In genomic region chrX:105167233-105167632, GRCh38 we compare ENCODE assay signal across 28 cellular contexts. TPM values are rescaled to one million over a fixed set of nuclear protein-coding genes. Genes with fewer than 3 reads are reported as not detected.
"Had no signal": no experiment of that assay in that cellular context is flagged by ENCODE, and none has a peak within 500 bp of the region (broad histone marks: within the 10 kb centered on the region; RNA-seq: fewer than 3 reads in every experiment).

No MANE protein-coding gene starts in this region.

- DNase-seq: activated B cell treated with CpG ODN at 0.5 μM for 24 hours; activated CD4-positive, alpha-beta memory T cell treated with anti-CD3 and anti-CD28 coated beads for 36 hours; activated CD4-positive, alpha-beta T cell treated with anti-CD3 and anti-CD28 coated beads for 1 hour; activated CD4-positive, alpha-beta T cell treated with anti-CD3 and anti-CD28 coated beads, Interleukin-2, amount 10 ng/mL, durations not matched to agents 7 days and 5 days; activated CD8-positive, alpha-beta memory T cell treated with anti-CD3 and anti-CD28 coated beads for 24 hours; activated effector memory CD4-positive, alpha-beta T cell treated with anti-CD3 and anti-CD28 coated beads, Interleukin-2, amount 50 U/mL, for 16 hours; activated naive CD4-positive, alpha-beta T cell treated with Interleukin-2 at 50 U/mL for 16 hours; activated T-cell treated with anti-CD3 and anti-CD28 coated beads, Interleukin-2, amount 50 U/mL, for 4 hours; anterior cingulate cortex; cerebellar nuclear complex; MM.1S; NCI-H1105; NCI-H1436 treated with DMSO at 0.1 percent for 48 hours; NCI-H187; NCI-H2081; NCI-H446; NCI-H524; SIG-M5; T-cell; T-helper 2 cell; T1000 had no signal

- H3K4me3 Mint-ChIP-seq: activated B cell treated with CpG ODN at 0.5 μM for 24 hours; activated CD4-positive, alpha-beta memory T cell treated with anti-CD3 and anti-CD28 coated beads for 36 hours; activated CD4-positive, alpha-beta T cell treated with anti-CD3 and anti-CD28 coated beads, Interleukin-2, amount 10 ng/mL, durations not matched to agents 7 days and 5 days; activated naive CD8-positive, alpha-beta T cell; activated T-cell treated with anti-CD3 and anti-CD28 coated beads, Interleukin-2, amount 50 U/mL, for 4 hours; brain; IgD-negative memory B cell; T-cell had no signal

- H3K27ac Mint-ChIP-seq: activated B cell treated with CpG ODN at 0.5 μM for 24 hours; activated CD4-positive, alpha-beta memory T cell treated with anti-CD3 and anti-CD28 coated beads for 36 hours; activated CD4-positive, alpha-beta T cell treated with anti-CD3 and anti-CD28 coated beads, Interleukin-2, amount 10 ng/mL, durations not matched to agents 7 days and 5 days; activated naive CD8-positive, alpha-beta T cell; brain; IgD-negative memory B cell; T-cell had no signal

- H3K4me1 Mint-ChIP-seq: activated B cell treated with CpG ODN at 0.5 μM for 24 hours; activated CD4-positive, alpha-beta T cell treated with anti-CD3 and anti-CD28 coated beads, Interleukin-2, amount 10 ng/mL, durations not matched to agents 7 days and 5 days; IgD-negative memory B cell; T-cell had no signal

- H3K9me3 Mint-ChIP-seq: activated B cell treated with CpG ODN at 0.5 μM for 24 hours; activated CD4-positive, alpha-beta memory T cell treated with anti-CD3 and anti-CD28 coated beads for 36 hours; activated CD4-positive, alpha-beta T cell treated with anti-CD3 and anti-CD28 coated beads, Interleukin-2, amount 10 ng/mL, durations not matched to agents 7 days and 5 days; activated T-cell treated with anti-CD3 and anti-CD28 coated beads, Interleukin-2, amount 50 U/mL, for 4 hours; brain; T-cell had no signal

- H3K27ac ChIP-seq: KMS-11 had no signal

- ATAC-seq: activated T-cell treated with anti-CD3 and anti-CD28 coated beads, Interleukin-2, amount 50 U/mL, for 4 hours; T-cell had no signal

- H3K36me3 Mint-ChIP-seq: activated CD4-positive, alpha-beta memory T cell treated with anti-CD3 and anti-CD28 coated beads for 36 hours; activated naive CD8-positive, alpha-beta T cell; brain; IgD-negative memory B cell; T-cell had no signal

- H3K9ac ChIP-seq: KMS-11 had no signal

- H3K4me2 ChIP-seq: KMS-11 had no signal

RNA-seq across cellular contexts. Expression of gene TEX13A, which starts 53.3 kb away (rescaled TPM):
- total RNA-seq: activated B cell treated with CpG ODN at 0.5 μM for 24 hours; activated CD4-positive, alpha-beta memory T cell treated with anti-CD3 and anti-CD28 coated beads for 36 hours; activated CD4-positive, alpha-beta T cell treated with anti-CD3 and anti-CD28 coated beads, Interleukin-2, amount 10 ng/mL, durations not matched to agents 7 days and 5 days; activated T-cell treated with anti-CD3 and anti-CD28 coated beads, Interleukin-2, amount 50 U/mL, for 4 hours; cardiac septum; RPMI7951; T-cell had no signal
- polyA plus RNA-seq: adipose tissue, IgD-negative memory B cell had no signal
